Comparison of ENCODE assay signal across 15 cellular contexts in the genomic region with DNA sequence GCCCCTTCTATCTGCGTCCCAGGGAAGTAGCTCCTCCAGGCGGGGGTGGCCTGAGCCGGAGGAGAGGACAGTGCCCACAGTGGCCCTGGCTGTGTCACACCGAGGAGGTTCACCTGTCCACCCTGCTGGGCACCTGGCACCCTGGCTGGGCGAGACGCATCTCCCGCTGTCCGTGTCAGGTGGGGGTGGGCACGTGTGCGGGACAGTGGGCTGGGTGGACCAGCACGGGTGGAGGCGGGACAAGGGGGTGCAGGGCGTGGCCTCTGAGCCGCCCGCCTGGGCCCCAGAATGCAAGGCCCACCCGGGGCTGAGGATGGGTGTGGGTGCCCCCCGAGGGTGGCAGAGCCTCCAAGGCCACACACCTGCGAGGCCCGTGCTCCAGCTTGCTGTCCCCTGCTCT. TPM values are rescaled to one million over a fixed set of nuclear protein-coding genes. Genes with fewer than 3 reads are reported as not detected.
DNase-seq lines count a peak whose midpoint lies in the region; ATAC-seq and TF ChIP-seq lines count a peak whose summit lies in the region.
"Had no signal": no experiment of that assay in that cellular context is flagged by ENCODE, and none has a peak within 500 bp of the region (broad histone marks: within the 10 kb centered on the region; RNA-seq: fewer than 3 reads in every experiment).

No MANE protein-coding gene starts in this region.

- no peak overlapping the region for H2AFZ ChIP-seq in hepatocyte
- H2AFZ ChIP-seq: GM23338 had no signal

- DNase-seq in NB4 (ENCODE audit: low read depth): peak; percentile 80
- DNase-seq in hepatocyte (ENCODE audit: low spot score): no peak
- DNase-seq in stimulated activated naive B cell treated with anti-CD40 and anti-IgM and Interleukin-4, amounts not matched to agents 10 μg/mL and 1 μg/mL and 100 μg/mL, for 72 hours: no peak
- no peak for DNase-seq in COLO668 (lab: John Stamatoyannopoulos, UW; ENCODE audit: unreplicated experiment)
- DNase-seq in T1000 (lab: John Stamatoyannopoulos, UW): no peak
- DNase-seq in globus pallidus (ENCODE audit: low spot score): no peak
- DNase-seq: CD8-positive, alpha-beta memory T cell; NCI-H510A treated with DMSO at 0.1 percent for 48 hours; stimulated activated CD4-positive, alpha-beta T cell treated with anti-CD3 and anti-CD28 coated beads, Interleukin-15, amount 100 ng/mL, for 24 hours; T-helper 9 cell had no signal

- H3K9me3 ChIP-seq in hepatocyte (ENCODE audit: low read depth): no peaks in the 10 kb centered on the region
- H3K9me3 ChIP-seq: upper lobe of left lung had no signal

- peaks cover 8% of the 10 kb centered on the region for H3K4me1 ChIP-seq in hepatocyte (ENCODE audit: insufficient read depth)

- H4K20me1 ChIP-seq in hepatocyte (ENCODE audit: insufficient read depth, poor library complexity, severe bottlenecking): no peaks in the 10 kb centered on the region

- H3K4me1 Mint-ChIP-seq in stimulated activated naive B cell treated with anti-CD40 and anti-IgM and Interleukin-4, amounts not matched to agents 10 μg/mL and 1 μg/mL and 100 μg/mL, for 72 hours: peaks cover 7 to 17% of the 10 kb centered on the region in 2 donors
- H3K4me1 Mint-ChIP-seq: GM23338 had no signal

- H3K27me3 ChIP-seq in hepatocyte: no peaks in the 10 kb centered on the region
- H3K27me3 ChIP-seq: upper lobe of left lung had no signal

- H3K27me3 Mint-ChIP-seq in stimulated activated naive B cell treated with anti-CD40 and anti-IgM and Interleukin-4, amounts not matched to agents 10 μg/mL and 1 μg/mL and 100 μg/mL, for 72 hours: peaks cover 25 to 39% of the 10 kb centered on the region in 2 donors

- H3K9me3 Mint-ChIP-seq in stimulated activated naive B cell treated with anti-CD40 and anti-IgM and Interleukin-4, amounts not matched to agents 10 μg/mL and 1 μg/mL and 100 μg/mL, for 72 hours: no peaks in the 10 kb centered on the region
- H3K9me3 Mint-ChIP-seq: activated T-helper 1 cell treated with anti-CD3 and anti-CD28 coated beads, Interleukin-12 subunit alpha, Interleukin-12 subunit beta, Interleukin-2, Interleukin-4 antibody, amounts not matched to agents 30 ng/mL and 10 ng/mL and 1 ng/mL, durations not matched to agents 14 hours and 24 hours and 36 hours; CD8-positive, alpha-beta memory T cell; GM23338 had no signal

- H3K9me2 ChIP-seq in hepatocyte (replicated peaks; ENCODE audit: insufficient read depth): no peaks in the 10 kb centered on the region

- H3K27ac Mint-ChIP-seq in stimulated activated naive B cell treated with anti-CD40 and anti-IgM and Interleukin-4, amounts not matched to agents 10 μg/mL and 1 μg/mL and 100 μg/mL, for 72 hours: no peak overlapping the region
- H3K27ac Mint-ChIP-seq: activated T-helper 1 cell treated with anti-CD3 and anti-CD28 coated beads, Interleukin-12 subunit alpha, Interleukin-12 subunit beta, Interleukin-2, Interleukin-4 antibody, amounts not matched to agents 30 ng/mL and 10 ng/mL and 1 ng/mL, durations not matched to agents 14 hours and 24 hours and 36 hours; CD8-positive, alpha-beta memory T cell; GM23338 had no signal

- H3K27ac ChIP-seq in C4-2B (peak overlapping the region; percentile 45), hepatocyte (no peak overlapping the region)
- H3K27ac ChIP-seq: KMS-11 had no signal

- TF ChIP-seq POLR2A in NB4 (IDR thresholded peaks at IDR 0.05; ENCODE audit: extremely low read depth, insufficient read length): peak; percentile 21

- H3K36me3 ChIP-seq in hepatocyte (replicated peaks; ENCODE audit: insufficient read depth, low read depth): no peaks in the 10 kb centered on the region
- H3K36me3 ChIP-seq: upper lobe of left lung had no signal

- H3K79me2 ChIP-seq in hepatocyte: peaks cover 12% of the 10 kb centered on the region

- H3K4me3 ChIP-seq in NB4 (ENCODE audit: low read depth, low read length) (peak overlapping the region; percentile 67), hepatocyte (no peak overlapping the region)
- H3K4me3 ChIP-seq: GM23338 had no signal

- H3K36me3 Mint-ChIP-seq in stimulated activated naive B cell treated with anti-CD40 and anti-IgM and Interleukin-4, amounts not matched to agents 10 μg/mL and 1 μg/mL and 100 μg/mL, for 72 hours: no peaks in the 10 kb centered on the region
- H3K36me3 Mint-ChIP-seq: CD8-positive, alpha-beta memory T cell had no signal

- no peak for TF ChIP-seq CTCF in C4-2B (conservative IDR thresholded peaks at IDR 0.05)
- TF ChIP-seq CTCF in NB4 (IDR thresholded peaks at IDR 0.05; ENCODE audit: low read depth, low read length): no peak
- TF ChIP-seq CTCF in hepatocyte (IDR thresholded peaks at IDR 0.05; ENCODE audit: poor library complexity): no peak

- peak; percentile 11 to 14 for ATAC-seq in stimulated activated naive B cell treated with anti-CD40 and anti-IgM and Interleukin-4, amounts not matched to agents 10 μg/mL and 1 μg/mL and 100 μg/mL, for 72 hours (replicated peaks)

- peak overlapping the region in 1 of 2 donors; percentile 17 for H3K4me3 Mint-ChIP-seq in stimulated activated naive B cell treated with anti-CD40 and anti-IgM and Interleukin-4, amounts not matched to agents 10 μg/mL and 1 μg/mL and 100 μg/mL, for 72 hours
- H3K4me3 Mint-ChIP-seq: activated T-helper 1 cell treated with anti-CD3 and anti-CD28 coated beads, Interleukin-12 subunit alpha, Interleukin-12 subunit beta, Interleukin-2, Interleukin-4 antibody, amounts not matched to agents 30 ng/mL and 10 ng/mL and 1 ng/mL, durations not matched to agents 14 hours and 24 hours and 36 hours; GM23338 had no signal

- WGBS in hepatocyte (ENCODE audit: low lambda C conversion rate, missing lambda C conversion rate): 94% methylated on average over 9 of the region's 19 CpGs

- peak overlapping the region; percentile 37 for H3K4me2 ChIP-seq in hepatocyte
- H3K4me2 ChIP-seq: GM23338, KMS-11 had no signal

RNA-seq across cellular contexts. Expression of a gene that starts 33.7 kb away (rescaled TPM):
- total RNA-seq in hepatocyte: 6.6 and 8.6 TPM in 2 replicates
- 6.4 and 7.9 TPM in 2 replicates for polyA plus RNA-seq in hepatocyte
- total RNA-seq: CD8-positive, alpha-beta memory T cell had no signal
- polyA plus RNA-seq: CD8-positive, alpha-beta memory T cell had no signal
